ENCODE assay signal across 1 cellular context in genomic region chr3:194082596-194083220, GRCh38.
A peak's percentile ranks its signal among the peaks of the same experiment; 100 is the strongest.
TF ChIP-seq lines count a peak whose summit lies in the region.

No MANE protein-coding gene starts in this region.

TF ChIP-seq in HepG2, 621 proteins besides CTCF, POLR2A, EP300 and RAD21 (continued from another document):
- TF ChIP-seq ARID5B (CRISPR knock-in tag; IDR thresholded peaks at IDR 0.05) = peak; percentile 29; the same call in 1 of the 2 replicates
- TF ChIP-seq HNF1B (CRISPR knock-in tag; IDR thresholded peaks at IDR 0.05) = peak; percentile 36; the same call in 1 of the 2 replicates
- 0 out of 2 replicates have a peak, but pooled peaks have one; percentile 31 for TF ChIP-seq MIER2 (CRISPR knock-in tag; IDR thresholded peaks at IDR 0.05)
- TF ChIP-seq SOX13 (IDR thresholded peaks at IDR 0.05) = no peak
- 0 out of 4 replicates have a peak, but pooled peaks of 1 of the 2 experiments have one; percentile 11 for TF ChIP-seq SOX13 (CRISPR knock-in tag; conservative IDR thresholded peaks at IDR 0.05 in 1 of 2, IDR thresholded peaks at IDR 0.05 in 1 of 2)
- no peak for TF ChIP-seq U2AF1 (optimal IDR thresholded peaks at IDR 0.05; ENCODE audit: low read depth, low read length)
- TF ChIP-seq TBX2 (CRISPR knock-in tag; IDR thresholded peaks at IDR 0.05; ENCODE audit: borderline replicate concordance) = peak; percentile 43; the same call in 1 of the 2 replicates
- TF ChIP-seq ZNF761 (CRISPR knock-in tag; conservative IDR thresholded peaks at IDR 0.05) = peak; percentile 96; the same call in 1 of the 2 replicates
- 0 out of 2 replicates have a peak, but pooled peaks have one; percentile 28 for TF ChIP-seq FOXC1 (CRISPR knock-in tag; IDR thresholded peaks at IDR 0.05; ENCODE audit: borderline replicate concordance)
- peak; percentile 53; the same call in 1 of the 2 replicates for TF ChIP-seq GATAD2A (CRISPR knock-in tag; IDR thresholded peaks at IDR 0.05)
- peak; percentile 52; the same call in 1 of the 2 replicates for TF ChIP-seq PAXIP1 (CRISPR knock-in tag; conservative IDR thresholded peaks at IDR 0.05)
